ENCODE assay signal across 17 cellular contexts in genomic region chr17:16817201-16817600, GRCh38.
A peak's percentile ranks its signal among the peaks of the same experiment; 100 is the strongest.
DNase-seq lines count a peak whose midpoint lies in the region; ATAC-seq and TF ChIP-seq lines count a peak whose summit lies in the region.
"Had no signal": no experiment of that assay in that cellular context is flagged by ENCODE, and none has a peak within 500 bp of the region (broad histone marks: within the 10 kb centered on the region; RNA-seq: fewer than 3 reads in every experiment).

No MANE protein-coding gene starts in this region.

- ATAC-seq in activated CD4-positive, alpha-beta T cell treated with anti-CD3 and anti-CD28 coated beads for 36 hours: no peak
- ATAC-seq in HG03439 (IDR thresholded peaks at IDR 0.05; ENCODE audit: unreplicated experiment): no peak
- ATAC-seq: CD8-positive, alpha-beta T cell; HCT116 had no signal

- H3K56ac ChIP-seq in H9 (ENCODE audit: insufficient read length, low read depth, low read length): no peak overlapping the region

- H3K4me2 ChIP-seq in H9 (ENCODE audit: insufficient read depth, insufficient read length, low read length): no peak overlapping the region
- H3K4me2 ChIP-seq: BLaER1 had no signal

- no peak for TF ChIP-seq CTCF in H9 (conservative IDR thresholded peaks at IDR 0.05)

- no peak overlapping the region for H3K27ac Mint-ChIP-seq in H9
- no peak overlapping the region for H3K27ac Mint-ChIP-seq in activated CD4-positive, alpha-beta T cell treated with anti-CD3 and anti-CD28 coated beads for 36 hours
- H3K27ac Mint-ChIP-seq: B cell; CD4-positive, CD25-positive, alpha-beta regulatory T cell; CD8-positive, alpha-beta T cell had no signal

- no peak overlapping the region for H4K5ac ChIP-seq in H9 (ENCODE audit: insufficient read length, low read depth, low read length)

- no peaks in the 10 kb centered on the region for H3K27me3 ChIP-seq in H9 (ENCODE audit: insufficient read depth, low read length)
- H3K27me3 ChIP-seq: BLaER1 had no signal

- H3K27me3 Mint-ChIP-seq in H9 (ENCODE audit: low read depth): peaks cover 23% of the 10 kb centered on the region
- H3K27me3 Mint-ChIP-seq in activated CD4-positive, alpha-beta T cell treated with anti-CD3 and anti-CD28 coated beads for 36 hours: no peaks in the 10 kb centered on the region

- H3K79me2 ChIP-seq in H9 (ENCODE audit: insufficient read depth, low read length): no peaks in the 10 kb centered on the region

- H3K36me3 Mint-ChIP-seq in H9 (ENCODE audit: insufficient read depth in 1 of 3, low read depth in 3 of 3): no peaks in the 10 kb centered on the region; a peak in 1 of 7 replicates
- no peaks in the 10 kb centered on the region for H3K36me3 Mint-ChIP-seq in activated CD4-positive, alpha-beta T cell treated with anti-CD3 and anti-CD28 coated beads for 36 hours (ENCODE audit: low read depth)
- H3K36me3 Mint-ChIP-seq: CD4-positive, CD25-positive, alpha-beta regulatory T cell; CD8-positive, alpha-beta T cell had no signal

- no peak overlapping the region for H4K91ac ChIP-seq in H9 (ENCODE audit: insufficient read length, low read depth, low read length)

- H3K79me1 ChIP-seq in H9 (ENCODE audit: insufficient read depth, low read depth, low read length, poor library complexity, severe bottlenecking): no peaks in the 10 kb centered on the region

- H3K4me1 ChIP-seq in H9 (ENCODE audit: insufficient read depth, low read length): no peaks in the 10 kb centered on the region
- H3K4me1 ChIP-seq: Caco-2 had no signal

- H2AFZ ChIP-seq in H9 (ENCODE audit: low read length): no peak overlapping the region

- H3K23me2 ChIP-seq in H9 (ENCODE audit: insufficient read length, low read depth, low read length, poor library complexity, severe bottlenecking): no peaks in the 10 kb centered on the region

- H2BK20ac ChIP-seq in H9 (ENCODE audit: low read depth, low read length, poor library complexity, severe bottlenecking): no peak overlapping the region

- H3K14ac ChIP-seq in H9 (ENCODE audit: insufficient read depth, low read length): no peak overlapping the region

- H3K4me1 Mint-ChIP-seq in H9: peaks cover 16 to 17% of the 10 kb centered on the region in 2 experiments
- no peaks in the 10 kb centered on the region for H3K4me1 Mint-ChIP-seq in activated CD4-positive, alpha-beta T cell treated with anti-CD3 and anti-CD28 coated beads for 36 hours
- H3K4me1 Mint-ChIP-seq: B cell; CD4-positive, CD25-positive, alpha-beta regulatory T cell had no signal

- CTCF ChIA-PET in activated CD4-positive, alpha-beta T cell treated with anti-CD3 and anti-CD28 coated beads for 36 hours (lab: Charles Lee): no interaction called here

- H3K9me3 Mint-ChIP-seq in H9: no peaks in the 10 kb centered on the region; a peak in 1 of 5 replicates
- H3K9me3 Mint-ChIP-seq in activated CD4-positive, alpha-beta T cell treated with anti-CD3 and anti-CD28 coated beads for 36 hours (ENCODE audit: low read depth): no peaks in the 10 kb centered on the region
- H3K9me3 Mint-ChIP-seq: CD4-positive, CD25-positive, alpha-beta regulatory T cell; CD8-positive, alpha-beta T cell had no signal

- POLR2A ChIA-PET in activated CD4-positive, alpha-beta T cell treated with anti-CD3 and anti-CD28 coated beads for 36 hours (lab: Charles Lee): no interaction called here

- no peak overlapping the region for H4K8ac ChIP-seq in H9 (replicated peaks; ENCODE audit: insufficient read length, low read depth, low read length)

- no peak overlapping the region for H3K9ac ChIP-seq in H9 (ENCODE audit: extremely low read depth, insufficient read length, low read length)
- H3K9ac ChIP-seq: BLaER1 had no signal

- no peak overlapping the region for H2AK5ac ChIP-seq in H9 (ENCODE audit: insufficient read length, low read length)

- no CpG with 5 or more reads among the region's 7 CpGs for WGBS in H9 (ENCODE audit: extremely low coverage, insufficient read length, low lambda C conversion rate)

- DNase-seq in H9 (peak; percentile 27), dedifferentiated amniotic fluid mesenchymal stem cell (ENCODE audit: extremely low spot score) (peak; percentile 4), islet precursor cell (peak; percentile 51), germinal center (ENCODE audit: low spot score) (no peak)
- DNase-seq in activated CD4-positive, alpha-beta T cell treated with anti-CD3 and anti-CD28 coated beads for 36 hours: no peak
- DNase-seq: Caco-2; CD4-positive, CD25-positive, alpha-beta regulatory T cell; CD8-positive, alpha-beta T cell; DMS153; DND-41; GOT3; H7 had no signal

- no peak overlapping the region for H3K4me3 Mint-ChIP-seq in H9
- H3K4me3 Mint-ChIP-seq in activated CD4-positive, alpha-beta T cell treated with anti-CD3 and anti-CD28 coated beads for 36 hours: no peak overlapping the region
- H3K4me3 Mint-ChIP-seq: B cell; CD4-positive, CD25-positive, alpha-beta regulatory T cell; CD8-positive, alpha-beta T cell had no signal

- H3K23ac ChIP-seq in H9 (ENCODE audit: insufficient read length, low read depth, low read length): no peak overlapping the region

- H2BK12ac ChIP-seq in H9 (ENCODE audit: insufficient read length, low read depth, low read length): no peak overlapping the region

- no peak overlapping the region for H3T11ph ChIP-seq in H9 (ENCODE audit: low read length)

- H3K27ac ChIP-seq in H9 (ENCODE audit: insufficient read length, low read depth, low read length): no peak overlapping the region
- H3K27ac ChIP-seq: BLaER1, C4-2B had no signal

- intact Hi-C loops in activated CD4-positive, alpha-beta T cell treated with anti-CD3 and anti-CD28 coated beads for 36 hours (cut with DNase I, micrococcal nuclease): no loop called here

- H3K18ac ChIP-seq in H9 (ENCODE audit: insufficient read length, low read depth, low read length): no peak overlapping the region

- H3K4ac ChIP-seq in H9 (ENCODE audit: low read depth, low read length): no peak overlapping the region

- H2BK120ac ChIP-seq in H9 (ENCODE audit: low read depth, low read length, poor library complexity, severe bottlenecking): no peak overlapping the region

- H2BK5ac ChIP-seq in H9 (ENCODE audit: insufficient read length, low read length): no peak overlapping the region

- no peak overlapping the region for H2BK15ac ChIP-seq in H9 (ENCODE audit: low read depth, low read length)

- no peaks in the 10 kb centered on the region for H4K20me1 ChIP-seq in H9 (ENCODE audit: control insufficient read depth, insufficient read depth, insufficient read length)
- H4K20me1 ChIP-seq: BLaER1 had no signal

- no peaks in the 10 kb centered on the region for H3K9me3 ChIP-seq in H9 (ENCODE audit: control insufficient read depth, low read depth, low read length)
- H3K9me3 ChIP-seq: BLaER1, Caco-2 had no signal

Comparison
In these comparisons a context has a peak if more than half of its experiments do, and no peak if none do; other contexts are left out.
1. DNase-seq: peak in H9 (single experiment), dedifferentiated amniotic fluid mesenchymal stem cell (single experiment) and islet precursor cell (single experiment); none in activated CD4-positive, alpha-beta T cell treated with anti-CD3 and anti-CD28 coated beads for 36 hours (single experiment) and germinal center (single experiment).